ENCODE assay signal across 8 cellular contexts in the genomic region with DNA sequence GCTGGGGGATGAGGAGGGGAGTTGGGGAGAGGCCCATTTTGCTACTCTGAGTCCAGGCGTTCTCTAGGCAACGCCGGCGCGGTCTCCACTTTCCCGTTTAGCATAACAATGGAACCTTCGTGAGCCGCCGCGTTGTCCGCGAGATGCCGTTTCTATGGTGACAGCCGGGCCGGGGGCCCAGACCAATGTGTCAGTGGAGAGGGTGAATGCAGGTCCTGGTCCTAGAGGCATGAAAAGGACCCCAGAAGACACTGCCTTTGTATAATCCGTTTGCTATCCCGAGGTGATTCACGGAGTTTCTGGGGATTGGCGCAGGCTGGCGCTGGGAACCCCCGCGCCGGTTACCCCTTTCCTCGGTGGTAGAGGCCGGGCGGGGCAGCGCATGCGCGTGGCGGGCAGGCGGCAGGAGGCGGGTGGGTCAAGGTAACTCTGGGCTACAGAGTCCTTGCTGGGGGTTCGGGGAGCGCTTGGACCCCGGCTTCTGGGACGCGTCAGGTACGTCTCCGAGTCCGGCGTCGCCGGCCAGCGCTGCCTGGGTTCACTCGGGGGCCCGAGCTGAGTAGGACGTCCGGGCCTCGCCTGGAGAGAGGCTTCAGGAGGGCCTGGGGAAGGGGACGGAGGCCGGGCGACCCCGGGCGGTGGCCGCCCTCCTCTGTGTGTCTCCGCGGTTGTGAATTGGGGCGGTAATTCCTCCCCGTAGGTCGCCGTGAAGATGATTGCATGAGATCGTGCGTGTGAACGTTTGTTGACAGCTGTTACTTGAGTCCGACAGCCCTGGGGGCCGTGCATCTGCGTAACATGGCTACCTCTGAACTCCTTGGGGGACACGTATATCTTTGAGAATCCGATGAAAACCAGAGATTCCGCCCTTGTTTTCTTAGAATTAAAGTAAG. TPM values are rescaled to one million over a fixed set of nuclear protein-coding genes. Genes with fewer than 3 reads are reported as not detected.
DNase-seq lines count a peak whose midpoint lies in the region; ATAC-seq and TF ChIP-seq lines count a peak whose summit lies in the region.

TSS of gene CBY1 (plus strand) at position 383 of the 893 bp plus-strand sequence. CDS start 11,417 bp downstream, outside the sequence.
TSS of gene FAM227A (minus strand) at position 137 of the 893 bp plus-strand sequence. CDS start 6,224 bp downstream, outside the sequence.

- peak within 1 kb of the TSS; percentile 99 for H3K4me3 ChIP-seq in parathyroid adenoma (ENCODE audit: low read depth, low read length)
- H3K4me3 ChIP-seq in tibial artery, result peak within 1 kb of the TSS; percentile 76 to 78

- H3K79me2 ChIP-seq in parathyroid adenoma, result peaks cover 13% of the 10 kb centered on the region

- WGBS in adipose tissue, 3 donors, result 0% methylated on average over 70 of the region's 70 CpGs

- ATAC-seq in HG02763 (IDR thresholded peaks at IDR 0.05; ENCODE audit: unreplicated experiment), result peak; percentile 76

- intact Hi-C loops in cardiac septum (cut with DNase I) (no loop called here), tibial artery (cut with DNase I; ENCODE audit: low total_unique reads) (no loop called here)

- H3K27me3 ChIP-seq in parathyroid adenoma (ENCODE audit: control insufficient read depth, insufficient read depth, low read length), result no peaks in the 10 kb centered on the region
- no peaks in the 10 kb centered on the region for H3K27me3 ChIP-seq in tibial artery

- peak within 1 kb of the TSS; percentile 76 for H3K9ac ChIP-seq in parathyroid adenoma

- peaks cover 2% of the 10 kb centered on the region for H3K4me1 ChIP-seq in parathyroid adenoma
- H3K4me1 ChIP-seq in tibial artery, result peaks cover 0 to 22% (median 14%) of the 10 kb centered on the region in 4 donors

- peak within 1 kb of the TSS; percentile 94 for H2AFZ ChIP-seq in parathyroid adenoma

- TF ChIP-seq CTCF in parathyroid adenoma (IDR thresholded peaks at IDR 0.05) (no peak), tibial artery (IDR thresholded peaks at IDR 0.05) (no peak)

- H3K9me3 ChIP-seq in parathyroid adenoma (ENCODE audit: control insufficient read depth, low read length) (no peaks in the 10 kb centered on the region), tibial artery (no peaks in the 10 kb centered on the region)

- no peaks in the 10 kb centered on the region for H3K36me3 ChIP-seq in parathyroid adenoma (ENCODE audit: control insufficient read depth, insufficient read depth, low read length)
- peaks cover 0 to 7% (median 6%) of the 10 kb centered on the region in 3 donors for H3K36me3 ChIP-seq in tibial artery

- H3K4me2 ChIP-seq in parathyroid adenoma (ENCODE audit: low read length), result peak within 1 kb of the TSS; percentile 97

- DNase-seq in NCI-H1417 treated with DMSO at 0.1 percent for 48 hours (lab: John Stamatoyannopoulos, UW) (peak; percentile 52), SW480 (ENCODE audit: low spot score) (peak; percentile 90), cardiac septum (ENCODE audit: low spot score) (peak; percentile 94), tibial artery (peak; percentile 86 to 88)

- peak within 1 kb of the TSS; percentile 13 for H3K27ac ChIP-seq in adipose tissue (ENCODE audit: low read depth, low read length)
- peak within 1 kb of the TSS; percentile 97 for H3K27ac ChIP-seq in parathyroid adenoma
- H3K27ac ChIP-seq in tibial artery, result peak within 1 kb of the TSS; percentile 81 to 85

- TF ChIP-seq POLR2A in GM10847 (IDR thresholded peaks at IDR 0.05; ENCODE audit: extremely low read depth, insufficient read length), result peak; percentile 29

RNA-seq across cellular contexts. Expression of gene CBY1, which starts in this region (rescaled TPM):
- 10 to 100 TPM; 22.8 to 69.5 (median 23.6) TPM for polyA plus RNA-seq in adipose tissue
- 36.9 TPM for total RNA-seq in cardiac septum

RNA-seq across cellular contexts. Expression of gene FAM227A, which starts in this region (rescaled TPM):
- under 1 TPM in 2 of 3 donors, not detected in 1; 0.04 to 0.15 TPM for polyA plus RNA-seq in adipose tissue
- total RNA-seq in cardiac septum, result 0.46 TPM

Comparison
In these comparisons a context has a peak if more than half of its experiments do, and no peak if none do; other contexts are left out.
1. Peak in every context shown above with its lines: DNase-seq, ATAC-seq, H3K4me3 ChIP-seq and H3K27ac ChIP-seq.
2. H3K27ac ChIP-seq: peak in every context shown above with its lines; median percentile 97 in parathyroid adenoma; 83 in tibial artery; 13 in adipose tissue.